In genomic region chr17:75979705-75980187, GRCh38 we compare ENCODE assay signal across 8 cellular contexts. TPM values are rescaled to one million over a fixed set of nuclear protein-coding genes. Genes with fewer than 3 reads are reported as not detected.
DNase-seq lines count a peak whose midpoint lies in the region; ATAC-seq and TF ChIP-seq lines count a peak whose summit lies in the region.

No MANE protein-coding gene starts in this region.

- no peak for DNase-seq in AG04449 (ENCODE audit: low read depth, low spot score)
- peak; percentile 71 for DNase-seq in NOMO-1 treated with dmso at 0.1 percent for 144 hours (lab: John Stamatoyannopoulos, UW; ENCODE audit: unreplicated experiment)
- DNase-seq in natural killer cell treated with Interleukin-12 subunit alpha and Interleukin-12 subunit beta and Interleukin-15 and Interleukin-18, amount 100 ng/mL, for 72 hours (ENCODE audit: low spot score): no peak
- no peak for DNase-seq in NCI-H1417 (lab: John Stamatoyannopoulos, UW)
- no peak for DNase-seq in mesenteric fat pad (ENCODE audit: low spot score)

- no peaks in the 10 kb centered on the region for H3K36me3 Mint-ChIP-seq in natural killer cell treated with Interleukin-12 subunit alpha and Interleukin-12 subunit beta and Interleukin-15 and Interleukin-18, amount 100 ng/mL, for 72 hours

- H3K4me3 Mint-ChIP-seq in natural killer cell treated with Interleukin-12 subunit alpha and Interleukin-12 subunit beta and Interleukin-15 and Interleukin-18, amount 100 ng/mL, for 72 hours: peak overlapping the region; percentile 94

- H3K9me3 ChIP-seq in endocrine pancreas (ENCODE audit: control insufficient read depth, low read length): no peaks in the 10 kb centered on the region

- H3K27me3 Mint-ChIP-seq in natural killer cell treated with Interleukin-12 subunit alpha and Interleukin-12 subunit beta and Interleukin-15 and Interleukin-18, amount 100 ng/mL, for 72 hours: no peaks in the 10 kb centered on the region

- no peak for TF ChIP-seq CTCF in AG04449 (IDR thresholded peaks at IDR 0.05; ENCODE audit: insufficient read depth, low read length, missing control alignments)

- ATAC-seq in GM19463 (IDR thresholded peaks at IDR 0.05; ENCODE audit: unreplicated experiment): peak; percentile 15
- peak; percentile 17 to 32 for ATAC-seq in natural killer cell treated with Interleukin-12 subunit alpha and Interleukin-12 subunit beta and Interleukin-15 and Interleukin-18, amount 100 ng/mL, for 72 hours
- ATAC-seq in HG03521 (IDR thresholded peaks at IDR 0.05; ENCODE audit: unreplicated experiment): no peak

- H3K4me3 ChIP-seq in AG04449 (ENCODE audit: low read depth, low read length) (peak overlapping the region; percentile 89), endocrine pancreas (ENCODE audit: control insufficient read depth, insufficient read depth, low read length) (peak overlapping the region; percentile 33)

- H3K9ac ChIP-seq in endocrine pancreas (ENCODE audit: control insufficient read depth, insufficient read depth, low read length): peak overlapping the region; percentile 55

- H3K4me1 Mint-ChIP-seq in natural killer cell treated with Interleukin-12 subunit alpha and Interleukin-12 subunit beta and Interleukin-15 and Interleukin-18, amount 100 ng/mL, for 72 hours (ENCODE audit: low read depth in 2 of 2): peaks cover 23 to 38% of the 10 kb centered on the region in 2 donors

- peaks cover 7% of the 10 kb centered on the region for H3K4me1 ChIP-seq in endocrine pancreas (ENCODE audit: control insufficient read depth, insufficient read depth, low read length)

- H3K27me3 ChIP-seq in endocrine pancreas (ENCODE audit: control insufficient read depth, insufficient read depth, low read length): no peaks in the 10 kb centered on the region

- H3K36me3 ChIP-seq in endocrine pancreas (ENCODE audit: control insufficient read depth, insufficient read depth, low read length): no peaks in the 10 kb centered on the region

- H3K9me3 Mint-ChIP-seq in natural killer cell treated with Interleukin-12 subunit alpha and Interleukin-12 subunit beta and Interleukin-15 and Interleukin-18, amount 100 ng/mL, for 72 hours: no peaks in the 10 kb centered on the region

- POLR2A ChIA-PET in AG04449 (lab: Yijun Ruan, JAX): interaction anchor here (1.0 kb wide), 1 partner anchor 39 kb away, joined by 3 read pairs; the partner anchor contains the start of gene FBF1

- CTCF ChIA-PET in AG04449 (lab: Yijun Ruan, JAX): interaction anchor here (1.4 to 2.3 kb wide), 3 partner anchors 26 to 34 kb away, joined by 5 to 11 read pairs (median 9); no protein-coding TSS in a partner anchor

- H3K27ac Mint-ChIP-seq in natural killer cell treated with Interleukin-12 subunit alpha and Interleukin-12 subunit beta and Interleukin-15 and Interleukin-18, amount 100 ng/mL, for 72 hours: peak overlapping the region; percentile 93 to 100

RNA-seq across cellular contexts. Expression of gene TEN1, which starts 0.7 kb away (rescaled TPM):
- 10 to 100 TPM; 16.5 to 19.1 TPM for total RNA-seq in natural killer cell treated with Interleukin-12 subunit alpha and Interleukin-12 subunit beta and Interleukin-15 and Interleukin-18, amount 100 ng/mL, for 72 hours
- 17.7 TPM for total RNA-seq in mesenteric fat pad

RNA-seq across cellular contexts. Expression of gene ACOX1, which starts 0.8 kb away (rescaled TPM):
- 10 to 100 TPM; 36.8 to 44.6 TPM for total RNA-seq in natural killer cell treated with Interleukin-12 subunit alpha and Interleukin-12 subunit beta and Interleukin-15 and Interleukin-18, amount 100 ng/mL, for 72 hours
- total RNA-seq in mesenteric fat pad: 148 TPM

RNA-seq across cellular contexts. Expression of gene CDK3, which starts 20.9 kb away (rescaled TPM):
- 10 to 100 TPM in 1 of 2 donors, 1 to 10 TPM in 1; 9.8 to 16.2 TPM for total RNA-seq in natural killer cell treated with Interleukin-12 subunit alpha and Interleukin-12 subunit beta and Interleukin-15 and Interleukin-18, amount 100 ng/mL, for 72 hours
- 4.3 TPM for total RNA-seq in mesenteric fat pad

RNA-seq across cellular contexts. Expression of gene FBF1, which starts 38.9 kb away (rescaled TPM):
- 10 to 100 TPM; 10.2 to 34.4 TPM for total RNA-seq in natural killer cell treated with Interleukin-12 subunit alpha and Interleukin-12 subunit beta and Interleukin-15 and Interleukin-18, amount 100 ng/mL, for 72 hours
- 5.5 TPM for total RNA-seq in mesenteric fat pad

RNA-seq across cellular contexts. Expression of gene EVPL, which starts 47.4 kb away (rescaled TPM):
- total RNA-seq in natural killer cell treated with Interleukin-12 subunit alpha and Interleukin-12 subunit beta and Interleukin-15 and Interleukin-18, amount 100 ng/mL, for 72 hours: under 1 TPM; 0.05 to 0.64 TPM
- total RNA-seq in mesenteric fat pad: 0.16 TPM
